26 cellular contexts compared by ENCODE assay signal in genomic region chr6:129634411-129635230, GRCh38.
A peak's percentile ranks its signal among the peaks of the same experiment; 100 is the strongest.
DNase-seq lines count a peak whose midpoint lies in the region; ATAC-seq, FAIRE-seq and TF ChIP-seq lines count a peak whose summit lies in the region.
"Had no signal": no experiment of that assay in that cellular context is flagged by ENCODE, and none has a peak within 500 bp of the region (broad histone marks: within the 10 kb centered on the region; RNA-seq: fewer than 3 reads in every experiment).

No MANE protein-coding gene starts in this region.

- H3K79me2 ChIP-seq in astrocyte (ENCODE audit: insufficient read depth, low read length): peaks cover 3% of the 10 kb centered on the region
- H3K79me2 ChIP-seq: parathyroid adenoma had no signal

- no peaks in the 10 kb centered on the region for H3K27me3 ChIP-seq in astrocyte (ENCODE audit: insufficient read depth, low read length)
- H3K27me3 ChIP-seq: esophagus squamous epithelium had no signal

- no peak overlapping the region for H3K4me3 ChIP-seq in astrocyte (ENCODE audit: insufficient read depth, low read depth, low read length)
- H3K4me3 ChIP-seq: esophagus squamous epithelium, thoracic aorta had no signal

- peak overlapping the region; percentile 78 for H3K27ac Mint-ChIP-seq in astrocyte (ENCODE audit: unreplicated experiment)
- H3K27ac Mint-ChIP-seq: activated naive CD4-positive, alpha-beta T cell treated with anti-CD3 and anti-CD28 coated beads, Interleukin-2, amount 50 U/mL, for 24 hours; CD4-positive, alpha-beta T cell; effector memory CD8-positive, alpha-beta T cell; stimulated activated memory B cell treated with anti-CD40 and anti-IgM and Interleukin-4, amounts not matched to agents 10 μg/mL and 1 μg/mL and 100 μg/mL, for 72 hours had no signal

- peak overlapping the region; percentile 23 for H3K4me3 Mint-ChIP-seq in astrocyte (ENCODE audit: unreplicated experiment)
- H3K4me3 Mint-ChIP-seq: activated naive CD4-positive, alpha-beta T cell treated with anti-CD3 and anti-CD28 coated beads, Interleukin-2, amount 50 U/mL, for 24 hours; CD4-positive, alpha-beta T cell; effector memory CD8-positive, alpha-beta T cell; nephron; stimulated activated memory B cell treated with anti-CD40 and anti-IgM and Interleukin-4, amounts not matched to agents 10 μg/mL and 1 μg/mL and 100 μg/mL, for 72 hours had no signal

- H3K4me2 ChIP-seq in astrocyte (ENCODE audit: low read length): no peak overlapping the region

- H3K4me1 ChIP-seq in astrocyte (ENCODE audit: insufficient read depth, low read length): peaks cover 23% of the 10 kb centered on the region
- H3K4me1 ChIP-seq: esophagus squamous epithelium, parathyroid adenoma had no signal

- no peak overlapping the region for H3K27ac ChIP-seq in astrocyte (ENCODE audit: low read depth, low read length)
- H3K27ac ChIP-seq: esophagus squamous epithelium, parathyroid adenoma, thoracic aorta had no signal

- peaks cover 28% of the 10 kb centered on the region for H3K4me1 Mint-ChIP-seq in astrocyte (ENCODE audit: low read depth, unreplicated experiment)
- H3K4me1 Mint-ChIP-seq: activated naive CD4-positive, alpha-beta T cell treated with anti-CD3 and anti-CD28 coated beads, Interleukin-2, amount 50 U/mL, for 24 hours; stimulated activated memory B cell treated with anti-CD40 and anti-IgM and Interleukin-4, amounts not matched to agents 10 μg/mL and 1 μg/mL and 100 μg/mL, for 72 hours had no signal

- no peaks in the 10 kb centered on the region for H3K9me3 Mint-ChIP-seq in astrocyte (ENCODE audit: unreplicated experiment)
- H3K9me3 Mint-ChIP-seq: activated naive CD4-positive, alpha-beta T cell treated with anti-CD3 and anti-CD28 coated beads, Interleukin-2, amount 50 U/mL, for 24 hours; CD4-positive, alpha-beta T cell; effector memory CD8-positive, alpha-beta T cell; nephron; stimulated activated memory B cell treated with anti-CD40 and anti-IgM and Interleukin-4, amounts not matched to agents 10 μg/mL and 1 μg/mL and 100 μg/mL, for 72 hours had no signal

- H3K36me3 ChIP-seq in astrocyte (ENCODE audit: insufficient read depth, low read length): peaks cover 7% of the 10 kb centered on the region
- H3K36me3 ChIP-seq: thoracic aorta had no signal

- FAIRE-seq in astrocyte (lab: Jason Lieb, UNC): no peak
- FAIRE-seq: TTC549 had no signal

- ATAC-seq in GM18907 (IDR thresholded peaks at IDR 0.05; ENCODE audit: unreplicated experiment) (peak; percentile 56), HG03159 (IDR thresholded peaks at IDR 0.05; ENCODE audit: unreplicated experiment) (peak; percentile 58), HG03175 (IDR thresholded peaks at IDR 0.05; ENCODE audit: unreplicated experiment) (no peak), GM18519 (IDR thresholded peaks at IDR 0.05; ENCODE audit: low FRiP score, unreplicated experiment) (no peak)
- ATAC-seq: effector memory CD8-positive, alpha-beta T cell; stimulated activated memory B cell treated with anti-CD40 and anti-IgM and Interleukin-4, amounts not matched to agents 10 μg/mL and 1 μg/mL and 100 μg/mL, for 72 hours had no signal

- H4K20me1 ChIP-seq in astrocyte (ENCODE audit: insufficient read depth, low read length): no peaks in the 10 kb centered on the region

- TF ChIP-seq CTCF in astrocyte (IDR thresholded peaks at IDR 0.05; ENCODE audit: insufficient read depth, low read depth, low read length): no peak

- H2AFZ ChIP-seq in astrocyte (ENCODE audit: low read depth, low read length): no peak overlapping the region
- H2AFZ ChIP-seq: parathyroid adenoma had no signal

- peaks cover 16% of the 10 kb centered on the region for H3K36me3 Mint-ChIP-seq in astrocyte (ENCODE audit: low read depth, unreplicated experiment)

- no peaks in the 10 kb centered on the region for H3K9me3 ChIP-seq in astrocyte (ENCODE audit: insufficient read depth, low read depth, low read length)
- H3K9me3 ChIP-seq: esophagus squamous epithelium, thoracic aorta had no signal

- DNase-seq in astrocyte (ENCODE audit: low read depth) (peak; percentile 30), myocyte (ENCODE audit: low read depth) (peak; percentile 61), NCI-H524 treated with DMSO at 0.1 percent for 48 hours (lab: John Stamatoyannopoulos, UW) (no peak)
- no peak for DNase-seq in activated T-cell treated with anti-CD3 and anti-CD28 coated beads, Interleukin-2, amount 50 U/mL, for 48 hours
- DNase-seq: activated CD8-positive, alpha-beta memory T cell treated with anti-CD3 and anti-CD28 coated beads for 24 hours; aorta; CD4-positive, alpha-beta T cell; DMS 273 treated with DMSO at 0.1 percent for 48 hours; effector memory CD8-positive, alpha-beta T cell; esophagus squamous epithelium; GF-D8; Karpas-422; left cardiac atrium; NCI-H1092; NCI-H2081; NCI-H510A treated with DMSO at 0.1 percent for 48 hours had no signal

- H3K27me3 Mint-ChIP-seq in astrocyte (ENCODE audit: low read depth, unreplicated experiment): no peaks in the 10 kb centered on the region
- H3K27me3 Mint-ChIP-seq: activated naive CD4-positive, alpha-beta T cell treated with anti-CD3 and anti-CD28 coated beads, Interleukin-2, amount 50 U/mL, for 24 hours; CD4-positive, alpha-beta T cell; effector memory CD8-positive, alpha-beta T cell; stimulated activated memory B cell treated with anti-CD40 and anti-IgM and Interleukin-4, amounts not matched to agents 10 μg/mL and 1 μg/mL and 100 μg/mL, for 72 hours had no signal

- no peak overlapping the region for H3K9ac ChIP-seq in astrocyte (ENCODE audit: low read length)
- H3K9ac ChIP-seq: parathyroid adenoma had no signal

Comparison
In these comparisons a context has a peak if more than half of its experiments do, and no peak if none do; other contexts are left out.
1. ATAC-seq: peak in GM18907 (single experiment) and HG03159 (single experiment); none in HG03175 (single experiment) and GM18519 (single experiment).
2. DNase-seq: peak in astrocyte (single experiment) and myocyte (single experiment); none in NCI-H524 treated with DMSO at 0.1 percent for 48 hours (single experiment) and activated T-cell treated with anti-CD3 and anti-CD28 coated beads, Interleukin-2, amount 50 U/mL, for 48 hours (0 of 2).